9 cellular contexts compared by ENCODE assay signal in the genomic region with DNA sequence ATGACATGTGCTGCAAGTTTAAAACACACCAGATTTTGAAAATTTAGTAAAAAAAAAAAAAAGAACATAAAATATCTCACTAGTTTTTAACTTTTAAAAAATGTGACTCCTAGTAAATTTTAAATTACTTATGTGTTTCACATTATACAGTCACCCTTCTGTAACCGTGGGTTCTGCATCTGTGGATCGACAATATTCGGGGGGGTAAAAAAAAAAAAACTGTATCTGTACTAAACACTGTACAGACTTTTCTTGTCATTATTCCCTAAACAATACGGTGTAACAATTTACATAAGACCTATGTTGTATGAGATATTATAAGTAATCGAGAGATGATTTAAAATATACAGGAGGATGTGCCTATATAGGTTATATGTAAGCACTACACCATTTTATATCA. TPM values are rescaled to one million over a fixed set of nuclear protein-coding genes. Genes with fewer than 3 reads are reported as not detected.
DNase-seq lines count a peak whose midpoint lies in the region; TF ChIP-seq lines count a peak whose summit lies in the region.
"Had no signal": no experiment of that assay in that cellular context is flagged by ENCODE, and none has a peak within 500 bp of the region (broad histone marks: within the 10 kb centered on the region; RNA-seq: fewer than 3 reads in every experiment).

No MANE protein-coding gene starts in this region.

- H3K79me2 ChIP-seq in neural progenitor cell (ENCODE audit: low read depth): peaks cover 96% of the 10 kb centered on the region

- no peak overlapping the region for H3K27ac ChIP-seq in CD4-positive, alpha-beta memory T cell (ENCODE audit: low read depth, low read length)
- no peak overlapping the region for H3K27ac ChIP-seq in effector memory CD4-positive, alpha-beta T cell (ENCODE audit: insufficient read depth, low read length, poor library complexity, severe bottlenecking)
- H3K27ac ChIP-seq in neural progenitor cell: no peak overlapping the region

- peak overlapping the region in 2 of 7 donors; percentile 83 to 98 for H3K27ac Mint-ChIP-seq in CD4-positive, alpha-beta memory T cell
- H3K27ac Mint-ChIP-seq in neural progenitor cell: no peak overlapping the region

- peaks cover 59 to 69% of the 10 kb centered on the region in 2 donors for H3K36me3 Mint-ChIP-seq in CD4-positive, alpha-beta memory T cell
- peaks cover 54% of the 10 kb centered on the region for H3K36me3 Mint-ChIP-seq in neural progenitor cell

- H3K4me3 ChIP-seq in CD4-positive, alpha-beta memory T cell (ENCODE audit: low read length in 2 of 2): peak overlapping the region; percentile 92 to 98
- H3K4me3 ChIP-seq in NB4 (ENCODE audit: low read depth, low read length) (peak overlapping the region; percentile 72), neural progenitor cell (no peak overlapping the region)
- peak overlapping the region; percentile 97 for H3K4me3 ChIP-seq in effector memory CD4-positive, alpha-beta T cell (ENCODE audit: insufficient read depth, low read depth, low read length, poor library complexity, severe bottlenecking)

- DNase-seq in CD4-positive, alpha-beta memory T cell: no peak
- no peak for DNase-seq in NB4 (ENCODE audit: low read depth)
- DNase-seq in effector memory CD4-positive, alpha-beta T cell: no peak
- no peak for DNase-seq in neural progenitor cell (ENCODE audit: low spot score)
- DNase-seq in medulla oblongata (ENCODE audit: extremely low spot score): no peak
- no peak for DNase-seq in amniotic stem cell (lab: John Stamatoyannopoulos, UW)
- DNase-seq in NCI-H446 (lab: John Stamatoyannopoulos, UW): no peak
- DNase-seq in AG20443 (ENCODE audit: low spot score): no peak
- DNase-seq: Kasumi-1 had no signal

- peaks cover 4 to 20% (median 13%) of the 10 kb centered on the region in 8 donors for H3K9me3 Mint-ChIP-seq in CD4-positive, alpha-beta memory T cell
- H3K9me3 Mint-ChIP-seq in neural progenitor cell: peaks cover 33% of the 10 kb centered on the region

- H3K4me2 ChIP-seq in neural progenitor cell: peak overlapping the region; percentile 36

- peaks cover 0 to 5% of the 10 kb centered on the region in 2 donors for H3K9me3 ChIP-seq in CD4-positive, alpha-beta memory T cell (ENCODE audit: control insufficient read depth in 1 of 2, low read length in 2 of 2)
- no peaks in the 10 kb centered on the region for H3K9me3 ChIP-seq in effector memory CD4-positive, alpha-beta T cell (ENCODE audit: control insufficient read depth, low read length)
- H3K9me3 ChIP-seq in neural progenitor cell (ENCODE audit: low read depth): peaks cover 15% of the 10 kb centered on the region

- no peaks in the 10 kb centered on the region for H3K27me3 Mint-ChIP-seq in CD4-positive, alpha-beta memory T cell
- peaks cover 6% of the 10 kb centered on the region for H3K27me3 Mint-ChIP-seq in neural progenitor cell (ENCODE audit: insufficient read depth, low read depth)

- H3K4me3 Mint-ChIP-seq in CD4-positive, alpha-beta memory T cell: peak overlapping the region; percentile 99 to 100 (median 99)
- H3K4me3 Mint-ChIP-seq in neural progenitor cell: no peak overlapping the region

- no peaks in the 10 kb centered on the region for H3K27me3 ChIP-seq in CD4-positive, alpha-beta memory T cell (ENCODE audit: insufficient read depth, low read length)
- no peaks in the 10 kb centered on the region for H3K27me3 ChIP-seq in effector memory CD4-positive, alpha-beta T cell (replicated peaks; ENCODE audit: control insufficient read depth, insufficient read depth, low read length, poor library complexity, severe bottlenecking)
- H3K27me3 ChIP-seq in neural progenitor cell: no peaks in the 10 kb centered on the region

- H4K20me1 ChIP-seq in neural progenitor cell (ENCODE audit: low read depth): peaks cover 25% of the 10 kb centered on the region

- H3K36me3 ChIP-seq in CD4-positive, alpha-beta memory T cell (ENCODE audit: insufficient read depth, low read length): peaks cover 29% of the 10 kb centered on the region
- peaks cover 16% of the 10 kb centered on the region for H3K36me3 ChIP-seq in effector memory CD4-positive, alpha-beta T cell (ENCODE audit: control insufficient read depth, insufficient read depth, low read length)
- H3K36me3 ChIP-seq in neural progenitor cell: peaks cover 20% of the 10 kb centered on the region

- no peak overlapping the region for H2AFZ ChIP-seq in neural progenitor cell (replicated peaks)

- POLR2A ChIA-PET in CD4-positive, alpha-beta memory T cell (lab: Charles Lee; ENCODE audit: partially characterized antibody): no interaction called here

- no peak overlapping the region for H3K9ac ChIP-seq in neural progenitor cell

- peaks cover 4% of the 10 kb centered on the region for H3F3A ChIP-seq in neural progenitor cell (ENCODE audit: low read depth)

- no peak for TF ChIP-seq POLR2A in NB4 (IDR thresholded peaks at IDR 0.05; ENCODE audit: extremely low read depth, insufficient read length)

- no peak for TF ChIP-seq CTCF in NB4 (IDR thresholded peaks at IDR 0.05; ENCODE audit: low read depth, low read length)
- TF ChIP-seq CTCF in neural progenitor cell (IDR thresholded peaks at IDR 0.05): no peak

- peaks cover 46 to 87% (median 61%) of the 10 kb centered on the region in 4 donors for H3K4me1 Mint-ChIP-seq in CD4-positive, alpha-beta memory T cell
- peaks cover 29% of the 10 kb centered on the region for H3K4me1 Mint-ChIP-seq in neural progenitor cell

- intact Hi-C loops in CD4-positive, alpha-beta memory T cell (cut with micrococcal nuclease): no loop called here

- peaks cover 72% of the 10 kb centered on the region for H3K4me1 ChIP-seq in CD4-positive, alpha-beta memory T cell (ENCODE audit: insufficient read depth, low read length)
- H3K4me1 ChIP-seq in effector memory CD4-positive, alpha-beta T cell (ENCODE audit: control insufficient read depth, insufficient read depth, low read length, poor library complexity, severe bottlenecking): peaks cover 26% of the 10 kb centered on the region
- H3K4me1 ChIP-seq in neural progenitor cell: peaks cover 21% of the 10 kb centered on the region

- CTCF ChIA-PET in CD4-positive, alpha-beta memory T cell (lab: Charles Lee; ENCODE audit: partially characterized antibody): interaction anchor here (4.9 kb wide), 1 partner anchor 42 kb away, joined by 29 read pairs; no protein-coding TSS in a partner anchor

RNA-seq across cellular contexts. Expression of a gene that starts 3.2 kb away (rescaled TPM):
- 100 to 1,000 TPM; 313 to 322 TPM for total RNA-seq in CD4-positive, alpha-beta memory T cell
- polyA plus RNA-seq in CD4-positive, alpha-beta memory T cell: 100 to 1,000 TPM; 135 to 307 TPM
- total RNA-seq in neural progenitor cell (ENCODE audit: low replicate concordance): 113 and 153 TPM in 2 replicates

RNA-seq across cellular contexts. Expression of a gene that starts 3.3 kb away (rescaled TPM):
- total RNA-seq in CD4-positive, alpha-beta memory T cell: 1 to 10 TPM; 7.4 to 7.9 TPM
- 1 to 10 TPM; 6.3 to 8.5 TPM for polyA plus RNA-seq in CD4-positive, alpha-beta memory T cell
- 10.8 and 19.9 TPM in 2 replicates for total RNA-seq in neural progenitor cell (ENCODE audit: low replicate concordance)

RNA-seq across cellular contexts. Expression of a gene that starts 32.7 kb away (rescaled TPM):
- 1 to 10 TPM in 1 of 2 experiments, under 1 TPM in 1; 0.87 to 1.5 TPM for total RNA-seq in CD4-positive, alpha-beta memory T cell
- 10 to 100 TPM; 15.9 to 24.0 TPM for polyA plus RNA-seq in CD4-positive, alpha-beta memory T cell
- 0.69 and 2.5 TPM in 2 replicates for total RNA-seq in neural progenitor cell (ENCODE audit: low replicate concordance)

RNA-seq across cellular contexts. Expression of a gene that starts 51.6 kb away (rescaled TPM):
- 10 to 100 TPM; 34.0 to 38.2 TPM for total RNA-seq in CD4-positive, alpha-beta memory T cell
- 10 to 100 TPM; 61.4 to 87.9 TPM for polyA plus RNA-seq in CD4-positive, alpha-beta memory T cell
- 24.7 and 73.7 TPM in 2 replicates for total RNA-seq in neural progenitor cell (ENCODE audit: low replicate concordance)

RNA-seq across cellular contexts. Expression of a gene that starts 51.7 kb away (rescaled TPM):
- total RNA-seq in CD4-positive, alpha-beta memory T cell: under 1 TPM; 0.42 to 0.67 TPM
- 1 to 10 TPM in 1 of 2 donors, under 1 TPM in 1; 0.19 to 1.1 TPM for polyA plus RNA-seq in CD4-positive, alpha-beta memory T cell
- total RNA-seq in neural progenitor cell (ENCODE audit: low replicate concordance): 6.8 and 9.6 TPM in 2 replicates
